7 cellular contexts compared by ENCODE assay signal in the genomic region with DNA sequence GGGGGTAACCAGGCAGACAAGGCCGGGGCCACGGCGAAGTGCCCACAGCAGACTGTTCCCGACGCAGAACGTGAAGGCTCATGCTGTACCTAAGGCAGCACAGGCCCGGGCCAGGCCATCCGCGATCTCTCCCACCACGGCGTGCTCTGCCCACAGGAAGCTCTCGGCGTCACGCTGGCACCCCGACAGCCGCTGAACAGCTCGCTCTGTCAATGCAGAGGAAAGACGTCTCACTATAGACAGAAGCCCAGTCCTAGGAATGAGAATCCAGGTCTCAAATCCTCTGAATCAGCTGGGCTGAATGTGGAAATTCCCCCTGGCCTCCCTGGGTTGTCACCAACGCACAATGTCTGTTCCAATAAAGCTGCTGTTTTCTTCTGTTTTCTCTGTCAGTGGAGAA. TPM values are rescaled to one million over a fixed set of nuclear protein-coding genes. Genes with fewer than 3 reads are reported as not detected.
DNase-seq lines count a peak whose midpoint lies in the region; ATAC-seq and TF ChIP-seq lines count a peak whose summit lies in the region.

No MANE protein-coding gene starts in this region.

- CTCF ChIA-PET in WTC11 (lab: Charles Lee): interaction anchor here (0.6 to 4.2 kb wide), 18 partner anchors 10 to 134 kb away, joined by 3 to 64 read pairs (median 6); a partner anchor contains a TSS
- CTCF ChIA-PET in activated CD8-positive, alpha-beta T cell treated with anti-CD3 and anti-CD28 coated beads, Interleukin-2, amount 10 ng/mL, durations not matched to agents 7 days and 5 days (lab: Charles Lee): interaction anchor here (0.8 to 4.3 kb wide), 9 partner anchors 11 to 117 kb away, joined by 3 to 35 read pairs (median 6); no protein-coding TSS in a partner anchor

- H3K36me3 Mint-ChIP-seq in WTC11 (peaks cover 61% of the 10 kb centered on the region), endothelial cell (ENCODE audit: low read depth, unreplicated experiment) (peaks cover 37% of the 10 kb centered on the region)
- peaks cover 53% of the 10 kb centered on the region for H3K36me3 Mint-ChIP-seq in activated CD8-positive, alpha-beta T cell treated with anti-CD3 and anti-CD28 coated beads, Interleukin-2, amount 10 ng/mL, durations not matched to agents 7 days and 5 days (ENCODE audit: low read depth)

- no peak for ATAC-seq in WTC11
- no peak for ATAC-seq in activated CD8-positive, alpha-beta T cell treated with anti-CD3 and anti-CD28 coated beads, Interleukin-2, amount 10 ng/mL, durations not matched to agents 7 days and 5 days

- TF ChIP-seq CTCF in WTC11 (IDR thresholded peaks at IDR 0.05): no peak
- no peak for TF ChIP-seq CTCF in endothelial cell (IDR thresholded peaks at IDR 0.05; ENCODE audit: unreplicated experiment)
- TF ChIP-seq CTCF in thyroid gland (IDR thresholded peaks at IDR 0.05): no peak

- H3K9me3 Mint-ChIP-seq in WTC11 (no peaks in the 10 kb centered on the region), endothelial cell (ENCODE audit: unreplicated experiment) (no peaks in the 10 kb centered on the region)
- H3K9me3 Mint-ChIP-seq in activated CD8-positive, alpha-beta T cell treated with anti-CD3 and anti-CD28 coated beads, Interleukin-2, amount 10 ng/mL, durations not matched to agents 7 days and 5 days (ENCODE audit: insufficient read depth): no peaks in the 10 kb centered on the region

- peaks cover 14% of the 10 kb centered on the region for H3K36me3 ChIP-seq in muscle layer of colon (ENCODE audit: insufficient read depth, low read length)
- H3K36me3 ChIP-seq in thyroid gland: no peaks in the 10 kb centered on the region

- H3K27ac ChIP-seq in muscle layer of colon (ENCODE audit: low read depth, low read length): peak overlapping the region; percentile 24
- H3K27ac ChIP-seq in thyroid gland: peak overlapping the region; percentile 88 to 99 (median 98)

- H3K27me3 Mint-ChIP-seq in WTC11 (ENCODE audit: low read depth): no peaks in the 10 kb centered on the region
- no peaks in the 10 kb centered on the region for H3K27me3 Mint-ChIP-seq in endothelial cell (ENCODE audit: unreplicated experiment)
- H3K27me3 Mint-ChIP-seq in activated CD8-positive, alpha-beta T cell treated with anti-CD3 and anti-CD28 coated beads, Interleukin-2, amount 10 ng/mL, durations not matched to agents 7 days and 5 days (ENCODE audit: low read depth): no peaks in the 10 kb centered on the region

- no peaks in the 10 kb centered on the region for H3K27me3 ChIP-seq in muscle layer of colon (ENCODE audit: control insufficient read depth in 1 of 2, insufficient read depth in 2 of 2, low read length in 2 of 2)
- no peaks in the 10 kb centered on the region for H3K27me3 ChIP-seq in thyroid gland

- no peak overlapping the region for H3K4me3 Mint-ChIP-seq in WTC11
- H3K4me3 Mint-ChIP-seq in endothelial cell (ENCODE audit: unreplicated experiment): no peak overlapping the region
- no peak overlapping the region for H3K4me3 Mint-ChIP-seq in activated CD8-positive, alpha-beta T cell treated with anti-CD3 and anti-CD28 coated beads, Interleukin-2, amount 10 ng/mL, durations not matched to agents 7 days and 5 days

- POLR2A ChIA-PET in WTC11 (lab: Charles Lee): interaction anchor here (1.0 to 1.3 kb wide), 3 partner anchors 13 to 70 kb away, joined by 4 to 10 read pairs (median 4); no protein-coding TSS in a partner anchor
- POLR2A ChIA-PET in activated CD8-positive, alpha-beta T cell treated with anti-CD3 and anti-CD28 coated beads, Interleukin-2, amount 10 ng/mL, durations not matched to agents 7 days and 5 days (lab: Charles Lee): interaction anchor here (1.0 kb wide), 1 partner anchor 10 kb away, joined by 3 read pairs; no protein-coding TSS in a partner anchor

- H3K4me1 Mint-ChIP-seq in WTC11 (no peaks in the 10 kb centered on the region), endothelial cell (ENCODE audit: unreplicated experiment) (no peaks in the 10 kb centered on the region)
- H3K4me1 Mint-ChIP-seq in activated CD8-positive, alpha-beta T cell treated with anti-CD3 and anti-CD28 coated beads, Interleukin-2, amount 10 ng/mL, durations not matched to agents 7 days and 5 days (ENCODE audit: low read depth): peaks cover 12% of the 10 kb centered on the region

- WGBS in thyroid gland, 2 donors: 79 to 83% methylated on average over 8 to 19 of the region's 19 CpGs

- H3K4me3 ChIP-seq in muscle layer of colon (ENCODE audit: low read depth in 1 of 2, low read length in 2 of 2): peak overlapping the region in 1 of 2 donors; percentile 33
- no peak overlapping the region for H3K4me3 ChIP-seq in thyroid gland (replicated peaks in 1 of 3)

- no peak for DNase-seq in WTC11 (ENCODE audit: low spot score)
- no peak for DNase-seq in endothelial cell (ENCODE audit: low spot score)
- peak; percentile 22 to 41 for DNase-seq in thyroid gland
- no peak for DNase-seq in iPS-NIHi7 (ENCODE audit: extremely low spot score)
- no peak for DNase-seq in activated CD8-positive, alpha-beta T cell treated with anti-CD3 and anti-CD28 coated beads, Interleukin-2, amount 10 ng/mL, durations not matched to agents 7 days and 5 days
- no peak for DNase-seq in activated naive CD4-positive, alpha-beta T cell treated with Interleukin-2 at 50 U/mL for 16 hours

- H3K4me1 ChIP-seq in muscle layer of colon (ENCODE audit: insufficient read depth, low read length): peaks cover 51% of the 10 kb centered on the region
- peaks cover 48 to 74% of the 10 kb centered on the region in 2 donors for H3K4me1 ChIP-seq in thyroid gland

- no peak for TF ChIP-seq POLR2A in thyroid gland (IDR thresholded peaks at IDR 0.05)

- H3K27ac Mint-ChIP-seq in WTC11 (peak overlapping the region; percentile 69), endothelial cell (ENCODE audit: unreplicated experiment) (peak overlapping the region; percentile 32)
- no peak overlapping the region for H3K27ac Mint-ChIP-seq in activated CD8-positive, alpha-beta T cell treated with anti-CD3 and anti-CD28 coated beads, Interleukin-2, amount 10 ng/mL, durations not matched to agents 7 days and 5 days

- H3K9ac ChIP-seq in muscle layer of colon (ENCODE audit: low read length): peak overlapping the region; percentile 39

- intact Hi-C loops in thyroid gland (cut with DNase I): no loop called here

- H3K9me3 ChIP-seq in muscle layer of colon (ENCODE audit: low read length): no peaks in the 10 kb centered on the region
- no peaks in the 10 kb centered on the region for H3K9me3 ChIP-seq in thyroid gland

TF ChIP-seq in WTC11, 78 proteins besides CTCF, POLR2A, EP300 and RAD21:
- TF ChIP-seq OVOL2 (CRISPR knock-in tag; IDR thresholded peaks at IDR 0.05; ENCODE audit: borderline replicate concordance) (no peak), NR2C2 (CRISPR knock-in tag; IDR thresholded peaks at IDR 0.05) (no peak), ZNF219 (CRISPR knock-in tag; IDR thresholded peaks at IDR 0.05; ENCODE audit: borderline replicate concordance) (no peak), ESRRA (CRISPR knock-in tag; IDR thresholded peaks at IDR 0.05; ENCODE audit: borderline replicate concordance) (no peak), ZNF317 (CRISPR knock-in tag; IDR thresholded peaks at IDR 0.05; ENCODE audit: borderline replicate concordance, low read depth) (no peak)
- TF ChIP-seq, protein P1, sequence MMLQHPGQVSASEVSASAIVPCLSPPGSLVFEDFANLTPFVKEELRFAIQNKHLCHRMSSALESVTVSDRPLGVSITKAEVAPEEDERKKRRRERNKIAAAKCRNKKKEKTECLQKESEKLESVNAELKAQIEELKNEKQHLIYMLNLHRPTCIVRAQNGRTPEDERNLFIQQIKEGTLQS (CRISPR knock-in tag; conservative IDR thresholded peaks at IDR 0.05): no peak
- TF ChIP-seq, protein P2, sequence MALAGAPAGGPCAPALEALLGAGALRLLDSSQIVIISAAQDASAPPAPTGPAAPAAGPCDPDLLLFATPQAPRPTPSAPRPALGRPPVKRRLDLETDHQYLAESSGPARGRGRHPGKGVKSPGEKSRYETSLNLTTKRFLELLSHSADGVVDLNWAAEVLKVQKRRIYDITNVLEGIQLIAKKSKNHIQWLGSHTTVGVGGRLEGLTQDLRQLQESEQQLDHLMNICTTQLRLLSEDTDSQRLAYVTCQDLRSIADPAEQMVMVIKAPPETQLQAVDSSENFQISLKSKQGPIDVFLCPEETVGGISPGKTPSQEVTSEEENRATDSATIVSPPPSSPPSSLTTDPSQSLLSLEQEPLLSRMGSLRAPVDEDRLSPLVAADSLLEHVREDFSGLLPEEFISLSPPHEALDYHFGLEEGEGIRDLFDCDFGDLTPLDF (CRISPR knock-in tag; IDR thresholded peaks at IDR 0.05): no peak

RNA-seq across cellular contexts. Expression of a gene that starts 21.4 kb away (rescaled TPM):
- total RNA-seq in WTC11 (2021) (16.7 to 26.2 TPM (median 22.1 TPM) in 3 replicates), endothelial cell (ENCODE audit: unreplicated experiment) (0.77 TPM), thyroid gland (1,000 to 10,000 TPM in 1 of 4 donors, 100 to 1,000 TPM in 3; 289 to 1,632 (median 420) TPM)
- total RNA-seq in activated CD8-positive, alpha-beta T cell treated with anti-CD3 and anti-CD28 coated beads, Interleukin-2, amount 10 ng/mL, durations not matched to agents 7 days and 5 days: 1 to 10 TPM; 3.9 to 6.0 TPM

RNA-seq across cellular contexts. Expression of a gene that starts 40.6 kb away (rescaled TPM):
- total RNA-seq in WTC11 (2021): 1.6 to 2.7 TPM (median 2.1 TPM) in 3 replicates
- total RNA-seq in endothelial cell (ENCODE audit: unreplicated experiment): 0.56 TPM
- 1 to 10 TPM; 4.3 to 9.7 (median 7.1) TPM for total RNA-seq in thyroid gland
- total RNA-seq in activated CD8-positive, alpha-beta T cell treated with anti-CD3 and anti-CD28 coated beads, Interleukin-2, amount 10 ng/mL, durations not matched to agents 7 days and 5 days: under 1 TPM; 0.16 to 0.31 TPM

RNA-seq across cellular contexts. Expression of a gene that starts 46.4 kb away (rescaled TPM):
- total RNA-seq in WTC11 (2021): 24.1 to 28.8 TPM (median 28.2 TPM) in 3 replicates
- 19.3 TPM for total RNA-seq in endothelial cell (ENCODE audit: unreplicated experiment)
- total RNA-seq in thyroid gland: 10 to 100 TPM; 19.3 to 21.9 (median 20.4) TPM
- total RNA-seq in activated CD8-positive, alpha-beta T cell treated with anti-CD3 and anti-CD28 coated beads, Interleukin-2, amount 10 ng/mL, durations not matched to agents 7 days and 5 days: 10 to 100 TPM; 40.3 to 41.7 TPM

RNA-seq across cellular contexts. Expression of a gene that starts 46.5 kb away (rescaled TPM):
- 158 to 177 TPM (median 163 TPM) in 3 replicates for total RNA-seq in WTC11 (2021)
- 105 TPM for total RNA-seq in endothelial cell (ENCODE audit: unreplicated experiment)
- total RNA-seq in thyroid gland: 10 to 100 TPM; 24.0 to 37.2 (median 26.4) TPM
- total RNA-seq in activated CD8-positive, alpha-beta T cell treated with anti-CD3 and anti-CD28 coated beads, Interleukin-2, amount 10 ng/mL, durations not matched to agents 7 days and 5 days: 100 to 1,000 TPM; 314 to 325 TPM

RNA-seq across cellular contexts. Expression of a gene that starts 58.8 kb away (rescaled TPM):
- total RNA-seq in WTC11 (2021): 14.0 to 16.4 TPM (median 15.1 TPM) in 3 replicates
- total RNA-seq in endothelial cell (ENCODE audit: unreplicated experiment): 20.0 TPM
- total RNA-seq in thyroid gland: 10 to 100 TPM; 25.6 to 31.0 (median 30.3) TPM
- 10 to 100 TPM; 29.4 to 30.8 TPM for total RNA-seq in activated CD8-positive, alpha-beta T cell treated with anti-CD3 and anti-CD28 coated beads, Interleukin-2, amount 10 ng/mL, durations not matched to agents 7 days and 5 days

Comparison
In these comparisons a context has a peak if more than half of its experiments do, and no peak if none do; other contexts are left out.
1. DNase-seq: peak in thyroid gland (2 of 2); none in WTC11 (single experiment), endothelial cell (single experiment), iPS-NIHi7 (single experiment), activated CD8-positive, alpha-beta T cell treated with anti-CD3 and anti-CD28 coated beads, Interleukin-2, amount 10 ng/mL, durations not matched to agents 7 days and 5 days (single experiment) and activated naive CD4-positive, alpha-beta T cell treated with Interleukin-2 at 50 U/mL for 16 hours (single experiment).
2. RNA of a gene that starts 21.4 kb away (total RNA-seq): 289 to 1,632 TPM in thyroid gland; 16.7 to 26.2 TPM in WTC11, 3.9 to 6.0 TPM in activated CD8-positive, alpha-beta T cell treated with anti-CD3 and anti-CD28 coated beads, Interleukin-2, amount 10 ng/mL, durations not matched to agents 7 days and 5 days and 0.77 TPM in endothelial cell (single experiment); every median in the first group is over 10 times any median in the second.